ENCODE assay signal across 8 cellular contexts in genomic region chr6:166997768-166998255, GRCh38. TPM values are rescaled to one million over a fixed set of nuclear protein-coding genes. Genes with fewer than 3 reads are reported as not detected.
DNase-seq lines count a peak whose midpoint lies in the region; TF ChIP-seq lines count a peak whose summit lies in the region.

No MANE protein-coding gene starts in this region.

- peak; percentile 71 for TF ChIP-seq CTCF in cardiac fibroblast (IDR thresholded peaks at IDR 0.05; ENCODE audit: low read depth, low read length)

- no peaks in the 10 kb centered on the region; the same call in 1 of the 2 replicates for H3K27me3 ChIP-seq in H7 (ENCODE audit: control insufficient read depth, insufficient read depth, low read length)

- peaks cover 6% of the 10 kb centered on the region for H3K36me3 ChIP-seq in H7 (replicated peaks; ENCODE audit: control insufficient read depth, insufficient read depth, low read length)

- H3K4me3 ChIP-seq in H7 (ENCODE audit: insufficient read depth, low read depth, low read length) = peak overlapping the region; percentile 87
- H3K4me3 ChIP-seq in cardiac fibroblast (replicated peaks in 1 of 2; ENCODE audit: low read depth in 2 of 2, low read length in 2 of 2) = peak overlapping the region; percentile 86 to 100

- peak; percentile 86 for DNase-seq in ELR (ENCODE audit: low read depth)
- peak; percentile 61 for DNase-seq in H7
- DNase-seq in NAMALWA (ENCODE audit: low spot score) = peak; percentile 50
- peak; percentile 75 for DNase-seq in UCSD-AML1 (lab: John Stamatoyannopoulos, UW; ENCODE audit: unreplicated experiment)
- peak; percentile 77 to 81 for DNase-seq in cardiac fibroblast (ENCODE audit: low read depth in 2 of 2)
- peak; percentile 87 for DNase-seq in kidney glomerular epithelial cell (lab: John Stamatoyannopoulos, UW)
- peak; percentile 45 to 58 for DNase-seq in stimulated activated CD4-positive, alpha-beta T cell treated with anti-CD3 and anti-CD28 coated beads, Interleukin-15, amount 100 ng/mL, for 48 hours (ENCODE audit: low read depth in 2 of 2)
- no peak for DNase-seq in NCI-H1436 treated with DMSO at 0.1 percent for 48 hours (lab: John Stamatoyannopoulos, UW)

RNA-seq across cellular contexts. Expression of gene CEP43, which starts 1.4 kb away (rescaled TPM):
- total RNA-seq in H7 (2014; rRNA removed; shearing (Covaris generic)) = 14.8 and 16.8 TPM in 2 replicates

RNA-seq across cellular contexts. Expression of gene RNASET2, which starts 41.5 kb away (rescaled TPM):
- total RNA-seq in H7 (2014; rRNA removed; shearing (Covaris generic)) = 27.8 and 41.3 TPM in 2 replicates
